In genomic region chr13:40217675-40218074, GRCh38 we compare ENCODE assay signal across 31 cellular contexts.
"Had no signal": no experiment of that assay in that cellular context is flagged by ENCODE, and none has a peak within 500 bp of the region (broad histone marks: within the 10 kb centered on the region; RNA-seq: fewer than 3 reads in every experiment).

No MANE protein-coding gene starts in this region.

- H3K4me2 ChIP-seq: hepatocyte had no signal

- H3K4me3 Mint-ChIP-seq: activated B cell treated with CpG ODN at 0.5 μM for 24 hours; activated CD4-positive, alpha-beta T cell treated with anti-CD3 and anti-CD28 coated beads, Interleukin-2, amount 10 ng/mL, durations not matched to agents 7 days and 5 days; activated CD8-positive, alpha-beta memory T cell treated with anti-CD3 and anti-CD28 coated beads, Interleukin-2, amount 10 ng/mL, durations not matched to agents 7 days and 5 days; activated CD8-positive, alpha-beta T cell treated with anti-CD3 and anti-CD28 coated beads for 36 hours; activated naive CD8-positive, alpha-beta T cell; activated T-helper 1 cell treated with anti-CD3 and anti-CD28 coated beads, Interleukin-12 subunit alpha, Interleukin-12 subunit beta, Interleukin-2, Interleukin-4 antibody, amounts not matched to agents 30 ng/mL and 10 ng/mL and 1 ng/mL, durations not matched to agents 14 hours and 24 hours and 36 hours; natural killer cell treated with Interleukin-12 subunit alpha and Interleukin-12 subunit beta and Interleukin-15 and Interleukin-18, amount 100 ng/mL, for 72 hours; type B pancreatic cell had no signal

- H3K4me3 ChIP-seq: adrenal gland, ascending aorta, hepatocyte, left lung, ovary, prostate gland, thoracic aorta, vagina had no signal

- H3K9me3 Mint-ChIP-seq: activated B cell treated with CpG ODN at 0.5 μM for 24 hours; natural killer cell treated with Interleukin-12 subunit alpha and Interleukin-12 subunit beta and Interleukin-15 and Interleukin-18, amount 100 ng/mL, for 72 hours had no signal

- H3K79me2 ChIP-seq: hepatocyte had no signal

- H3K36me3 ChIP-seq: adrenal gland, ascending aorta, brain microvascular endothelial cell, left lung, neutrophil, ovary, prostate gland, thoracic aorta, vagina had no signal

- H3K9me3 ChIP-seq: adrenal gland, ascending aorta, left lung, neutrophil, ovary, prostate gland, thoracic aorta, vagina had no signal

- H3K27me3 Mint-ChIP-seq: activated B cell treated with CpG ODN at 0.5 μM for 24 hours; activated CD4-positive, alpha-beta T cell treated with anti-CD3 and anti-CD28 coated beads, Interleukin-2, amount 10 ng/mL, durations not matched to agents 7 days and 5 days; activated CD8-positive, alpha-beta memory T cell treated with anti-CD3 and anti-CD28 coated beads, Interleukin-2, amount 10 ng/mL, durations not matched to agents 7 days and 5 days; activated CD8-positive, alpha-beta T cell treated with anti-CD3 and anti-CD28 coated beads for 36 hours; activated naive CD8-positive, alpha-beta T cell; natural killer cell treated with Interleukin-12 subunit alpha and Interleukin-12 subunit beta and Interleukin-15 and Interleukin-18, amount 100 ng/mL, for 72 hours had no signal

- H3K27ac ChIP-seq: adrenal gland, ascending aorta, brain microvascular endothelial cell, hepatocyte, left lung, neutrophil, ovary, prostate gland, thoracic aorta, vagina had no signal

- H3K27me3 ChIP-seq: adrenal gland, ascending aorta, brain microvascular endothelial cell, hepatocyte, left lung, neutrophil, ovary, vagina had no signal

- H3K27ac Mint-ChIP-seq: activated B cell treated with CpG ODN at 0.5 μM for 24 hours; activated CD4-positive, alpha-beta T cell treated with anti-CD3 and anti-CD28 coated beads, Interleukin-2, amount 10 ng/mL, durations not matched to agents 7 days and 5 days; activated CD8-positive, alpha-beta memory T cell treated with anti-CD3 and anti-CD28 coated beads, Interleukin-2, amount 10 ng/mL, durations not matched to agents 7 days and 5 days; activated CD8-positive, alpha-beta T cell treated with anti-CD3 and anti-CD28 coated beads for 36 hours; activated naive CD8-positive, alpha-beta T cell; activated T-helper 1 cell treated with anti-CD3 and anti-CD28 coated beads, Interleukin-12 subunit alpha, Interleukin-12 subunit beta, Interleukin-2, Interleukin-4 antibody, amounts not matched to agents 30 ng/mL and 10 ng/mL and 1 ng/mL, durations not matched to agents 14 hours and 24 hours and 36 hours; type B pancreatic cell had no signal

- DNase-seq: activated B cell treated with CpG ODN at 0.5 μM for 24 hours; activated CD4-positive, alpha-beta T cell treated with anti-CD3 and anti-CD28 coated beads, Interleukin-2, amount 10 ng/mL, durations not matched to agents 7 days and 5 days; activated CD8-positive, alpha-beta memory T cell treated with anti-CD3 and anti-CD28 coated beads, Interleukin-2, amount 10 ng/mL, durations not matched to agents 7 days and 5 days; activated CD8-positive, alpha-beta T cell treated with anti-CD3 and anti-CD28 coated beads for 36 hours; activated gamma-delta T cell treated with Interleukin-2 at 50 U/mL for 16 hours; activated T-cell treated with anti-CD3 and anti-CD28 coated beads for 4 hours; adrenal gland; brain microvascular endothelial cell; caudate nucleus; dermis blood vessel endothelial cell; effector CD8-positive, alpha-beta T cell; erythroblast; foreskin melanocyte; glutamatergic neuron; kidney glomerular epithelial cell; left lung; ovary; stimulated activated CD4-positive, alpha-beta T cell treated with anti-CD3 and anti-CD28 coated beads, Interleukin-2, amount 100 ng/mL, for 48 hours; stimulated activated CD8-positive, alpha-beta memory T cell treated with anti-CD3 and anti-CD28 coated beads, Interleukin-4, amount 100 ng/mL, for 48 hours; stimulated activated naive CD4-positive, alpha-beta T cell treated with Interleukin-2 at 50 U/mL for 16 hours; T1000 had no signal

- H3K4me1 ChIP-seq: prostate gland had no signal

- H3K36me3 Mint-ChIP-seq: natural killer cell treated with Interleukin-12 subunit alpha and Interleukin-12 subunit beta and Interleukin-15 and Interleukin-18, amount 100 ng/mL, for 72 hours; type B pancreatic cell had no signal

- H2AFZ ChIP-seq: hepatocyte had no signal
